1 cellular context compared by ENCODE assay signal in the genomic region with DNA sequence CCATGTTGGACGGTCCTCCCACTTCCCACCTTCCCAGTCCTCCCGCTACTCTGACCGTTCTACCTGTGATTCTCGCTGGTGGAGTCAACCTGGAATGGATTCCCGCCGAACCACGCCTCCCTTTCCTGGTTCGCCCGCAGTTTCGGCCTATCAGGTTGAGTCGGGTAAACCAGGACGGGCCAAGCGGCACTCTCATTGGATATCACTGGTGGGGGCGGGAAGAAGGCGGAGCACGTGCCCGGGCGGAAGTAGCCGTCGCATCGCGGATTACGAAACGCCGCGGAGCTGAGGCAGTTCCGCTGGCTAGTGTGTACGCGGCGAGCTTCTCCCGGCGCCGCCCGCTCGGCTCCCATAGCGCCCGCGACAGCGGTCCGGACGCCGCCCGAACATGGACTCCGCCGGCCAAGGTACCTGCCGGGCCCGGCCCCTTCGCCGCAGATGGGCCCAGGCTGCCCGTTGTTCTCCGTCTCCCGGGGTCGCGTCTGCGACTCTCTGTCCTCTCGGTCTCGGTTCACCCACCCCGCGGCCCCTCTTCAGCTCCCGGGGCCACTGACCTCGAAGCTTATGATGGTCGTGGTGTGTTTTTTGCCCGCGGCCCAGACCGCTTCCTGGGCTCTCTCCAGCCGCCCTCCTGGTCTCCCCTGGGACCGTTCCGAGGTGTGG.
A peak's percentile ranks its signal among the peaks of the same experiment; 100 is the strongest.
TF ChIP-seq lines count a peak whose summit lies in the region.

A gene (plus strand): TSS at position 293 of the 663 bp plus-strand sequence. CDS start 96 bp downstream, at position 389.

TF ChIP-seq in K562, 482 proteins besides CTCF, POLR2A, EP300 and RAD21 (continued from another document and continues in another):
- TF ChIP-seq, protein P1, sequence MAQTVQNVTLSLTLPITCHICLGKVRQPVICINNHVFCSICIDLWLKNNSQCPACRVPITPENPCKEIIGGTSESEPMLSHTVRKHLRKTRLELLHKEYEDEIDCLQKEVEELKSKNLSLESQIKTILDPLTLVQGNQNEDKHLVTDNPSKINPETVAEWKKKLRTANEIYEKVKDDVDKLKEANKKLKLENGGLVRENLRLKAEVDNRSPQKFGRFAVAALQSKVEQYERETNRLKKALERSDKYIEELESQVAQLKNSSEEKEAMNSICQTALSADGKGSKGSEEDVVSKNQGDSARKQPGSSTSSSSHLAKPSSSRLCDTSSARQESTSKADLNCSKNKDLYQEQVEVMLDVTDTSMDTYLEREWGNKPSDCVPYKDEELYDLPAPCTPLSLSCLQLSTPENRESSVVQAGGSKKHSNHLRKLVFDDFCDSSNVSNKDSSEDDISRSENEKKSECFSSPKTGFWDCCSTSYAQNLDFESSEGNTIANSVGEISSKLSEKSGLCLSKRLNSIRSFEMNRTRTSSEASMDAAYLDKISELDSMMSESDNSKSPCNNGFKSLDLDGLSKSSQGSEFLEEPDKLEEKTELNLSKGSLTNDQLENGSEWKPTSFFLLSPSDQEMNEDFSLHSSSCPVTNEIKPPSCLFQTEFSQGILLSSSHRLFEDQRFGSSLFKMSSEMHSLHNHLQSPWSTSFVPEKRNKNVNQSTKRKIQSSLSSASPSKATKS (CRISPR knock-in tag; IDR thresholded peaks at IDR 0.05) = no peak
- peak; percentile 49; the same call in 1 of the 2 replicates for TF ChIP-seq ELF2 (CRISPR knock-in tag; IDR thresholded peaks at IDR 0.05)
- TF ChIP-seq FOXJ2 (tag; IDR thresholded peaks at IDR 0.05) = peak; percentile 73; the same call in 1 of the 2 replicates
- peak; percentile 62; the same call in 1 of the 2 replicates for TF ChIP-seq NR2C2 (CRISPR knock-in tag; IDR thresholded peaks at IDR 0.05)
- peak; percentile 94 for TF ChIP-seq NR2C2 (tag; IDR thresholded peaks at IDR 0.05)
- no peak for TF ChIP-seq PRMT5 (CRISPR knock-in tag; IDR thresholded peaks at IDR 0.05)
- peak; percentile 92 for TF ChIP-seq ATF7 (IDR thresholded peaks at IDR 0.05)
- peak; percentile 98 for TF ChIP-seq ZNF263 (CRISPR knock-in tag; IDR thresholded peaks at IDR 0.05; ENCODE audit: borderline replicate concordance)
- TF ChIP-seq HDAC2 (IDR thresholded peaks at IDR 0.05) = peak; percentile 3; the same call in 1 of the 2 replicates
- TF ChIP-seq HNRNPL (IDR thresholded peaks at IDR 0.05; ENCODE audit: low read depth, low read length) = no peak
- TF ChIP-seq ZKSCAN1 (IDR thresholded peaks at IDR 0.05; ENCODE audit: low read depth, low read length) = peak; percentile 53; the same call in 1 of the 2 replicates
- TF ChIP-seq ZNF780A (CRISPR knock-in tag; IDR thresholded peaks at IDR 0.05) = no peak
- TF ChIP-seq, protein P2, sequence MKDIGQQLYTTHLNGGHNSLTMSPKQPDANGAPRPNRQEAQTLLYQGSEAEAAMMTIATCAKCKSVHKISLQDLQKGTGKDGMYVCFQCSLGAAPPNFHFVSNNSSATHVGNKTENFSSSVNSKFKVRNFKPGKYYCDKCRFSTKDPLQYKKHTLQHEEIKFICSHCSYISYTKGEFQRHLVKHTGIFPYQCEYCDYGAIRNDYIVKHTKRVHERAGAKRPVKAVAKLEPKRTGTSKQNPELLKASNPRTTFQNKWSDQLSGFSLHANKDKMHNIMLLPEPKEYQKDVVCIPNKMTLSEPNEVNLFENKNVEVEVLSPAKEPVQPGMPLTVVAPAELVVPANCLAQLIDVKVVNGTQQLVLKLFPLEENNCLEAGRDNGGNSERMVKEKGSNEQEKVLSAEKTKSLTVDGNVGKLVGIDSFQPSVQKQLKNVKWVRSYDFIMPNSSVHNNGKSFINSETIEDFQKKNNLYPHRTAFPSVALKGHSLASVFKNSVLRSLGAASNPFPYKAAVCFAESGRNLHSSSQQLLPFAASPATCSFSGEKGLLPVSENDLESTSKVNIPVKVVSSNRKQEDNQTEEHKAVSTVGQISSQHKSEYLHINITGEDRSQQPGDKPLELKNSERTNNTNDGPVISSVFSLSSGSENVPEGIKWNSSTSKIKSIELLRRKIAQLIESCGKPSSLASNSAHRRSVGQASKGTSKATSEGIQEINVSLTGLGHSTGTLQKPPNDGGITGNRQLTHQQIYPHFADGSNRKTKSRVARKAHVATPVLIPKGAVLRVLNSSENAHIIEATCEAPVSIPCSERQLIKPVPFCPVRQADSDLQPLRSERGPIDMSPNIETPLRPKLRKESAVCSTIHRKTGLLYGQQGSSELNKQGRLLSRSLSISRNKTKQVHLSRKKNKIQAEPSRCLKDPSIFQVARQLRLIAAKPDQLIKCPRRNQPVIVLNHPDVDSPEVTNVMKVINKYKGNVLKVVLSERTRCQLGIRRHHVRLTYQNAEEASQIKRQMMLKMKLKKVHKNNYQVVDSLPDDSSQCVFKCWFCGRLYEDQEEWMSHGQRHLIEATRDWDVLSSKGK (CRISPR knock-in tag; IDR thresholded peaks at IDR 0.05) = no peak
- TF ChIP-seq HMGN3 (IDR thresholded peaks at IDR 0.05; ENCODE audit: borderline replicate concordance, extremely low read depth, insufficient read length, low read depth, low read length) = peak; percentile 17
- TF ChIP-seq, protein P3, sequence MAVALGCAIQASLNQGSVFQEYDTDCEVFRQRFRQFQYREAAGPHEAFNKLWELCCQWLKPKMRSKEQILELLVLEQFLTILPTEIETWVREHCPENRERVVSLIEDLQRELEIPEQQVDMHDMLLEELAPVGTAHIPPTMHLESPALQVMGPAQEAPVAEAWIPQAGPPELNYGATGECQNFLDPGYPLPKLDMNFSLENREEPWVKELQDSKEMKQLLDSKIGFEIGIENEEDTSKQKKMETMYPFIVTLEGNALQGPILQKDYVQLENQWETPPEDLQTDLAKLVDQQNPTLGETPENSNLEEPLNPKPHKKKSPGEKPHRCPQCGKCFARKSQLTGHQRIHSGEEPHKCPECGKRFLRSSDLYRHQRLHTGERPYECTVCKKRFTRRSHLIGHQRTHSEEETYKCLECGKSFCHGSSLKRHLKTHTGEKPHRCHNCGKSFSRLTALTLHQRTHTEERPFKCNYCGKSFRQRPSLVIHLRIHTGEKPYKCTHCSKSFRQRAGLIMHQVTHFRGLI (CRISPR knock-in tag; IDR thresholded peaks at IDR 0.05) = no peak
- TF ChIP-seq ZNF174 (CRISPR knock-in tag; IDR thresholded peaks at IDR 0.05) = no peak
- TF ChIP-seq RBM15 (IDR thresholded peaks at IDR 0.05; ENCODE audit: insufficient read depth, low read length) = no peak
- TF ChIP-seq, protein P4, sequence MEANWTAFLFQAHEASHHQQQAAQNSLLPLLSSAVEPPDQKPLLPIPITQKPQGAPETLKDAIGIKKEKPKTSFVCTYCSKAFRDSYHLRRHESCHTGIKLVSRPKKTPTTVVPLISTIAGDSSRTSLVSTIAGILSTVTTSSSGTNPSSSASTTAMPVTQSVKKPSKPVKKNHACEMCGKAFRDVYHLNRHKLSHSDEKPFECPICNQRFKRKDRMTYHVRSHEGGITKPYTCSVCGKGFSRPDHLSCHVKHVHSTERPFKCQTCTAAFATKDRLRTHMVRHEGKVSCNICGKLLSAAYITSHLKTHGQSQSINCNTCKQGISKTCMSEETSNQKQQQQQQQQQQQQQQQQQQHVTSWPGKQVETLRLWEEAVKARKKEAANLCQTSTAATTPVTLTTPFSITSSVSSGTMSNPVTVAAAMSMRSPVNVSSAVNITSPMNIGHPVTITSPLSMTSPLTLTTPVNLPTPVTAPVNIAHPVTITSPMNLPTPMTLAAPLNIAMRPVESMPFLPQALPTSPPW (CRISPR knock-in tag; IDR thresholded peaks at IDR 0.05) = peak; percentile 61
- TF ChIP-seq NFRKB (IDR thresholded peaks at IDR 0.05; ENCODE audit: low read depth) = peak; percentile 86; the same call in 1 of the 2 replicates
- TF ChIP-seq, protein P5, sequence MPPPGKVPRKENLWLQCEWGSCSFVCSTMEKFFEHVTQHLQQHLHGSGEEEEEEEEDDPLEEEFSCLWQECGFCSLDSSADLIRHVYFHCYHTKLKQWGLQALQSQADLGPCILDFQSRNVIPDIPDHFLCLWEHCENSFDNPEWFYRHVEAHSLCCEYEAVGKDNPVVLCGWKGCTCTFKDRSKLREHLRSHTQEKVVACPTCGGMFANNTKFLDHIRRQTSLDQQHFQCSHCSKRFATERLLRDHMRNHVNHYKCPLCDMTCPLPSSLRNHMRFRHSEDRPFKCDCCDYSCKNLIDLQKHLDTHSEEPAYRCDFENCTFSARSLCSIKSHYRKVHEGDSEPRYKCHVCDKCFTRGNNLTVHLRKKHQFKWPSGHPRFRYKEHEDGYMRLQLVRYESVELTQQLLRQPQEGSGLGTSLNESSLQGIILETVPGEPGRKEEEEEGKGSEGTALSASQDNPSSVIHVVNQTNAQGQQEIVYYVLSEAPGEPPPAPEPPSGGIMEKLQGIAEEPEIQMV (tag; conservative IDR thresholded peaks at IDR 0.05; ENCODE audit: low read depth) = no peak
- TF ChIP-seq KDM1A (IDR thresholded peaks at IDR 0.05) = no peak
- peak; percentile 50 to 86 (median 64) for TF ChIP-seq YY1 (IDR thresholded peaks at IDR 0.05; ENCODE audit: borderline replicate concordance in 1 of 3, control insufficient read depth in 1 of 3, extremely low read depth in 1 of 3, insufficient read depth in 3 of 3, insufficient read length in 1 of 3, insufficient replicate concordance in 2 of 3, low read depth in 1 of 3, low read length in 2 of 3)
- TF ChIP-seq, protein P6, sequence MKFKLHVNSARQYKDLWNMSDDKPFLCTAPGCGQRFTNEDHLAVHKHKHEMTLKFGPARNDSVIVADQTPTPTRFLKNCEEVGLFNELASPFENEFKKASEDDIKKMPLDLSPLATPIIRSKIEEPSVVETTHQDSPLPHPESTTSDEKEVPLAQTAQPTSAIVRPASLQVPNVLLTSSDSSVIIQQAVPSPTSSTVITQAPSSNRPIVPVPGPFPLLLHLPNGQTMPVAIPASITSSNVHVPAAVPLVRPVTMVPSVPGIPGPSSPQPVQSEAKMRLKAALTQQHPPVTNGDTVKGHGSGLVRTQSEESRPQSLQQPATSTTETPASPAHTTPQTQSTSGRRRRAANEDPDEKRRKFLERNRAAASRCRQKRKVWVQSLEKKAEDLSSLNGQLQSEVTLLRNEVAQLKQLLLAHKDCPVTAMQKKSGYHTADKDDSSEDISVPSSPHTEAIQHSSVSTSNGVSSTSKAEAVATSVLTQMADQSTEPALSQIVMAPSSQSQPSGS (CRISPR knock-in tag; IDR thresholded peaks at IDR 0.05) = no peak
- no peak for TF ChIP-seq ZNF77 (CRISPR knock-in tag; IDR thresholded peaks at IDR 0.05)
- TF ChIP-seq RNF2 (IDR thresholded peaks at IDR 0.05) = no peak; the same call in none of the 2 replicates
- TF ChIP-seq, protein P7, sequence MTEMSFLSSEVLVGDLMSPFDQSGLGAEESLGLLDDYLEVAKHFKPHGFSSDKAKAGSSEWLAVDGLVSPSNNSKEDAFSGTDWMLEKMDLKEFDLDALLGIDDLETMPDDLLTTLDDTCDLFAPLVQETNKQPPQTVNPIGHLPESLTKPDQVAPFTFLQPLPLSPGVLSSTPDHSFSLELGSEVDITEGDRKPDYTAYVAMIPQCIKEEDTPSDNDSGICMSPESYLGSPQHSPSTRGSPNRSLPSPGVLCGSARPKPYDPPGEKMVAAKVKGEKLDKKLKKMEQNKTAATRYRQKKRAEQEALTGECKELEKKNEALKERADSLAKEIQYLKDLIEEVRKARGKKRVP (CRISPR knock-in tag; IDR thresholded peaks at IDR 0.05) = no peak
- no peak for TF ChIP-seq RBM34 (IDR thresholded peaks at IDR 0.05; ENCODE audit: borderline replicate concordance, insufficient read depth, low read length)
- TF ChIP-seq CHCHD3 (CRISPR knock-in tag; IDR thresholded peaks at IDR 0.05) = no peak
- no peak for TF ChIP-seq DACH1 (IDR thresholded peaks at IDR 0.05; ENCODE audit: partially characterized antibody)
- TF ChIP-seq NR3C1 (CRISPR knock-in tag; IDR thresholded peaks at IDR 0.05) = no peak
- TF ChIP-seq CCAR2 (IDR thresholded peaks at IDR 0.05; ENCODE audit: low read depth, low read length) = no peak
- peak; percentile 63; the same call in 1 of the 2 replicates for TF ChIP-seq KLF1 (tag; IDR thresholded peaks at IDR 0.05)
- TF ChIP-seq ZNF408 (CRISPR knock-in tag; IDR thresholded peaks at IDR 0.05; ENCODE audit: low read depth) = no peak
- TF ChIP-seq CBX3 (IDR thresholded peaks at IDR 0.05; ENCODE audit: borderline replicate concordance in 1 of 2, low read length in 2 of 2) = peak in 1 of 2 experiments; percentile 17; a peak in 1 of 3 replicates
- TF ChIP-seq, protein P8, sequence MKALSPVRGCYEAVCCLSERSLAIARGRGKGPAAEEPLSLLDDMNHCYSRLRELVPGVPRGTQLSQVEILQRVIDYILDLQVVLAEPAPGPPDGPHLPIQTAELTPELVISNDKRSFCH (CRISPR knock-in tag; IDR thresholded peaks at IDR 0.05) = no peak
- TF ChIP-seq, protein P8 (tag; IDR thresholded peaks at IDR 0.05) = no peak
- no peak for TF ChIP-seq SREBF1 (IDR thresholded peaks at IDR 0.05; ENCODE audit: borderline replicate concordance, low read depth, low read length)
- TF ChIP-seq ZNF41 (CRISPR knock-in tag; conservative IDR thresholded peaks at IDR 0.05) = no peak
- peak; percentile 63; the same call in 1 of the 2 replicates for TF ChIP-seq ELF4 (CRISPR knock-in tag; IDR thresholded peaks at IDR 0.05)
- TF ChIP-seq DNMT1 (IDR thresholded peaks at IDR 0.05) = no peak
- TF ChIP-seq NCOA1 (IDR thresholded peaks at IDR 0.05; ENCODE audit: low read depth) = peak; percentile 64; the same call in 1 of the 2 replicates
- TF ChIP-seq NFYB (IDR thresholded peaks at IDR 0.05; ENCODE audit: extremely low read depth, insufficient read length) = peak; percentile 94
- TF ChIP-seq, protein P9, sequence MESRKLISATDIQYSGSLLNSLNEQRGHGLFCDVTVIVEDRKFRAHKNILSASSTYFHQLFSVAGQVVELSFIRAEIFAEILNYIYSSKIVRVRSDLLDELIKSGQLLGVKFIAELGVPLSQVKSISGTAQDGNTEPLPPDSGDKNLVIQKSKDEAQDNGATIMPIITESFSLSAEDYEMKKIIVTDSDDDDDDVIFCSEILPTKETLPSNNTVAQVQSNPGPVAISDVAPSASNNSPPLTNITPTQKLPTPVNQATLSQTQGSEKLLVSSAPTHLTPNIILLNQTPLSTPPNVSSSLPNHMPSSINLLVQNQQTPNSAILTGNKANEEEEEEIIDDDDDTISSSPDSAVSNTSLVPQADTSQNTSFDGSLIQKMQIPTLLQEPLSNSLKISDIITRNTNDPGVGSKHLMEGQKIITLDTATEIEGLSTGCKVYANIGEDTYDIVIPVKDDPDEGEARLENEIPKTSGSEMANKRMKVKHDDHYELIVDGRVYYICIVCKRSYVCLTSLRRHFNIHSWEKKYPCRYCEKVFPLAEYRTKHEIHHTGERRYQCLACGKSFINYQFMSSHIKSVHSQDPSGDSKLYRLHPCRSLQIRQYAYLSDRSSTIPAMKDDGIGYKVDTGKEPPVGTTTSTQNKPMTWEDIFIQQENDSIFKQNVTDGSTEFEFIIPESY (CRISPR knock-in tag; IDR thresholded peaks at IDR 0.05) = peak; percentile 79
- TF ChIP-seq, protein P10, sequence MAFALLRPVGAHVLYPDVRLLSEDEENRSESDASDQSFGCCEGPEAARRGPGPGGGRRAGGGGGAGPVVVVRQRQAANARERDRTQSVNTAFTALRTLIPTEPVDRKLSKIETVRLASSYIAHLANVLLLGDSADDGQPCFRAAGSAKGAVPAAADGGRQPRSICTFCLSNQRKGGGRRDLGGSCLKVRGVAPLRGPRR (CRISPR knock-in tag; IDR thresholded peaks at IDR 0.05) = no peak
- no peak for TF ChIP-seq KAT2B (IDR thresholded peaks at IDR 0.05; ENCODE audit: low read depth, low read length)
- no peak for TF ChIP-seq CAMTA2 (CRISPR knock-in tag; conservative IDR thresholded peaks at IDR 0.05)
- TF ChIP-seq, protein P11, sequence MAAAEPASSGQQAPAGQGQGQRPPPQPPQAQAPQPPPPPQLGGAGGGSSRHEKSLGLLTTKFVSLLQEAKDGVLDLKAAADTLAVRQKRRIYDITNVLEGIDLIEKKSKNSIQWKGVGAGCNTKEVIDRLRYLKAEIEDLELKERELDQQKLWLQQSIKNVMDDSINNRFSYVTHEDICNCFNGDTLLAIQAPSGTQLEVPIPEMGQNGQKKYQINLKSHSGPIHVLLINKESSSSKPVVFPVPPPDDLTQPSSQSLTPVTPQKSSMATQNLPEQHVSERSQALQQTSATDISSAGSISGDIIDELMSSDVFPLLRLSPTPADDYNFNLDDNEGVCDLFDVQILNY (CRISPR knock-in tag; IDR thresholded peaks at IDR 0.05) = no peak; the same call in 1 of the 2 replicates
